ENCODE assay signal across 11 cellular contexts in the genomic region with DNA sequence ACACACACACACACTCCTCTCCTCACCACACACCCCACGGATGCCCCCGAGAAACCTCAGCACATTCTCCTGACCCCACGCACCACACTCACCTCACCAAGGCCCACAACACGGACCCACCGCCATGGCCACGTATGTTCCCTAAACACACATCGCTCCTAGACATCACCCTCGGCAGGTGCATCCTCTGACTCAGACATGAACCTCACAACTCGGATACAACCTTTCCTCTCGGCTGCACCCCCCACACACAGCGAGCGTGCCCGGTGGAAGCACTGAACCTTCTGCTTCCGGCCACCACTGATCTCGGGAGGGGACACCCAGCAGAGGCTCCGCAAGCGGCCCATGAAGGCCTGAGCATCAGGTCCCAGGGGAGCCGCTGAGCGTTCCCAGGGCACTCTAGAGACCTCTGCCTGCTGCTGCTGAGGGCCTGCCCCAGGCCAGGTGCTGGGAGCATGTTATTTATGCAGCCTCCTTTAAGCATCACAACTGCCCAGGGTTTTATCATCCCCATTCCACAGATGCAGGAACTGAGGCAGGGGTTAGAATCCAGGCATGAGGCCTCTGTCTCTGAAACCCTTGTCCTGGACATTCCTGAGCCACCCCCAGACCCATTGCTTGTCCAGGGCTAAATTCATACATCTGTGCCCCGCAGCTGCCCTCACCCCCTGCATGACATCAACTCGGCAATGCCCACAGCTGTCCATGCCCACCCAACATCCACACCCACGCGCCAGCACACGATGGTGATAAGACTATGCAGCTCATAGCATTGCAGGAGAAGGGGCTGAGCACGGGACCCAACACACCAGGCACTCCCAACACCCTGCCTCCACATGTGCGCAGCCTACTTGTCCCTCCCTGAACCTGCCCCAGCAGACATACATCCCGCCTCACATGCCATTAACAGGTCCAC.
DNase-seq lines count a peak whose midpoint lies in the region; ATAC-seq and TF ChIP-seq lines count a peak whose summit lies in the region.
"Had no signal": no experiment of that assay in that cellular context is flagged by ENCODE, and none has a peak within 500 bp of the region (broad histone marks: within the 10 kb centered on the region; RNA-seq: fewer than 3 reads in every experiment).

No MANE protein-coding gene starts in this region.

- in situ Hi-C loops in brain microvascular endothelial cell (cut with HindIII; ENCODE audit: low pct_ligation_motif_present, low sequenced_read_pairs) = no loop called here

- H3K36me3 Mint-ChIP-seq in nephron (ENCODE audit: low read depth) = no peaks in the 10 kb centered on the region

- H3K36me3 ChIP-seq in HEK293 (ENCODE audit: control insufficient read depth in 2 of 2, insufficient read depth in 1 of 2, low read length in 2 of 2) = no peaks in the 10 kb centered on the region
- H3K36me3 ChIP-seq in brain microvascular endothelial cell (replicated peaks) = no peaks in the 10 kb centered on the region

- H3K4me1 ChIP-seq in HEK293 (ENCODE audit: control insufficient read depth, insufficient read depth, low read length) = peaks cover 8% of the 10 kb centered on the region

- H3K27ac ChIP-seq in HEK293 (ENCODE audit: extremely low read depth, low read depth, low read length) (no peak overlapping the region), brain microvascular endothelial cell (no peak overlapping the region)
- H3K27ac ChIP-seq: left lung had no signal

- ATAC-seq in GM21528 (IDR thresholded peaks at IDR 0.05; ENCODE audit: low FRiP score, unreplicated experiment) = no peak
- ATAC-seq: left lung had no signal

- H3K27me3 ChIP-seq in brain microvascular endothelial cell (replicated peaks) = no peaks in the 10 kb centered on the region
- H3K27me3 ChIP-seq: left lung had no signal

- H3K4me3 Mint-ChIP-seq in nephron = no peak overlapping the region

- H3K9me3 ChIP-seq in HEK293 (ENCODE audit: control insufficient read depth, insufficient read depth, low read depth, low read length) = no peaks in the 10 kb centered on the region
- H3K9me3 ChIP-seq: left lung had no signal

- no peaks in the 10 kb centered on the region for H3K9me3 Mint-ChIP-seq in nephron

- no peak overlapping the region for H3K4me3 ChIP-seq in HEK293 (ENCODE audit: low read depth, low read length)
- no peak overlapping the region for H3K4me3 ChIP-seq in brain microvascular endothelial cell (ENCODE audit: low read depth, low read length)
- H3K4me3 ChIP-seq: left lung had no signal

- CTCF ChIA-PET in HEK293 (lab: Yijun Ruan, JAX) = interaction anchor here (0.6 kb wide), 1 partner anchor 30 kb away, joined by 4 read pairs; no protein-coding TSS in a partner anchor

- TF ChIP-seq CTCF in HEK293 (tag by site-specific recombination; IDR thresholded peaks at IDR 0.05) (no peak), nephron (IDR thresholded peaks at IDR 0.05; ENCODE audit: unreplicated experiment in 3 of 3) (no peak), brain microvascular endothelial cell (IDR thresholded peaks at IDR 0.05; ENCODE audit: low read depth, low read length, missing control alignments) (no peak)

- H3K27ac Mint-ChIP-seq in nephron = peak overlapping the region in 2 of 3 experiments; percentile 8 to 27

- POLR2A ChIA-PET in HEK293 (lab: Yijun Ruan, JAX) = no interaction called here

- H3K27me3 Mint-ChIP-seq in nephron (ENCODE audit: low read depth) = peaks cover 18% of the 10 kb centered on the region

- H3K4me1 Mint-ChIP-seq in nephron = peaks cover 82% of the 10 kb centered on the region

- DNase-seq in NCI-H1436 (lab: John Stamatoyannopoulos, UW) = peak; percentile 49
- no peak for DNase-seq in NCI-H1436 treated with DMSO at 0.1 percent for 48 hours (lab: John Stamatoyannopoulos, UW)
- peak; percentile 48 for DNase-seq in NCI-H2107 (lab: John Stamatoyannopoulos, UW)
- no peak for DNase-seq in stimulated activated CD4-positive, alpha-beta T cell treated with anti-CD3 and anti-CD28 coated beads, Interleukin-1b, Interleukin-23, amount 100 ng/mL, for 48 hours
- no peak for DNase-seq in brain microvascular endothelial cell
- DNase-seq: 8988T, NCI-H2029 had no signal

TF ChIP-seq in HEK293, 187 proteins besides CTCF, POLR2A, EP300 and RAD21:
- TF ChIP-seq GLIS2 (tag by site-specific recombination; IDR thresholded peaks at IDR 0.05) = peak; percentile 33; the same call in 1 of the 2 replicates
- no peak for TF ChIP-seq ZNF24 (tag by site-specific recombination; IDR thresholded peaks at IDR 0.05)
- TF ChIP-seq ZFP3 (tag by site-specific recombination; IDR thresholded peaks at IDR 0.05; ENCODE audit: low read depth) = no peak
- no peak for TF ChIP-seq ZNF664 (tag by site-specific recombination; IDR thresholded peaks at IDR 0.05)
- no peak for TF ChIP-seq ZNF623 (tag by site-specific recombination; IDR thresholded peaks at IDR 0.05)
- no peak for TF ChIP-seq ZNF76 (tag by site-specific recombination; IDR thresholded peaks at IDR 0.05; ENCODE audit: borderline replicate concordance, low read depth)
- TF ChIP-seq ZNF223 (tag by site-specific recombination; IDR thresholded peaks at IDR 0.05) = 0 out of 2 replicates have a peak, but pooled peaks have one; percentile 44
- peak; percentile 78 for TF ChIP-seq EGR2 (tag by site-specific recombination; IDR thresholded peaks at IDR 0.05; ENCODE audit: low read depth)
- TF ChIP-seq ZNF747 (tag by site-specific recombination; IDR thresholded peaks at IDR 0.05) = no peak
- TF ChIP-seq BCL6B (tag by site-specific recombination; IDR thresholded peaks at IDR 0.05) = no peak
- peak; percentile 5 for TF ChIP-seq ZBTB26 (tag by site-specific recombination; optimal IDR thresholded peaks at IDR 0.05)
- TF ChIP-seq ZBTB48 (tag by site-specific recombination; IDR thresholded peaks at IDR 0.05) = 0 out of 2 replicates have a peak, but pooled peaks have one; percentile 33
- TF ChIP-seq ZNF830 (tag by site-specific recombination; IDR thresholded peaks at IDR 0.05; ENCODE audit: low read depth) = no peak
- TF ChIP-seq ZFHX2 (tag by site-specific recombination; conservative IDR thresholded peaks at IDR 0.05) = peak; percentile 92
- peak; percentile 56; the same call in 1 of the 2 replicates for TF ChIP-seq HIC1 (tag by site-specific recombination; IDR thresholded peaks at IDR 0.05)
- no peak for TF ChIP-seq ZNF571 (tag by site-specific recombination; IDR thresholded peaks at IDR 0.05)

Comparison
In these comparisons a context has a peak if more than half of its experiments do, and no peak if none do; other contexts are left out.
1. DNase-seq: peak in NCI-H1436 (single experiment) and NCI-H2107 (single experiment); none in NCI-H1436 treated with DMSO at 0.1 percent for 48 hours (single experiment), stimulated activated CD4-positive, alpha-beta T cell treated with anti-CD3 and anti-CD28 coated beads, Interleukin-1b, Interleukin-23, amount 100 ng/mL, for 48 hours (single experiment) and brain microvascular endothelial cell (single experiment).